2 cellular contexts compared by ENCODE assay signal in the genomic region with DNA sequence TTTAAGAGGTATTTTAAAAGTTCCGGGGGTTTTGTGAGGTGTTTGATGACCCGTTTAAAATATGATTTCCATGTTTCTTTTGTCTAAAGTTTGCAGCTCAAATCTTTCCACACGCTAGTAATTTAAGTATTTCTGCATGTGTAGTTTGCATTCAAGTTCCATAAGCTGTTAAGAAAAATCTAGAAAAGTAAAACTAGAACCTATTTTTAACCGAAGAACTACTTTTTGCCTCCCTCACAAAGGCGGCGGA.
TF ChIP-seq lines count a peak whose summit lies in the region.

No MANE protein-coding gene starts in this region.

TF ChIP-seq in GM12878, 131 proteins besides CTCF, POLR2A, EP300 and RAD21 (continues in another document):
- TF ChIP-seq, protein P1, sequence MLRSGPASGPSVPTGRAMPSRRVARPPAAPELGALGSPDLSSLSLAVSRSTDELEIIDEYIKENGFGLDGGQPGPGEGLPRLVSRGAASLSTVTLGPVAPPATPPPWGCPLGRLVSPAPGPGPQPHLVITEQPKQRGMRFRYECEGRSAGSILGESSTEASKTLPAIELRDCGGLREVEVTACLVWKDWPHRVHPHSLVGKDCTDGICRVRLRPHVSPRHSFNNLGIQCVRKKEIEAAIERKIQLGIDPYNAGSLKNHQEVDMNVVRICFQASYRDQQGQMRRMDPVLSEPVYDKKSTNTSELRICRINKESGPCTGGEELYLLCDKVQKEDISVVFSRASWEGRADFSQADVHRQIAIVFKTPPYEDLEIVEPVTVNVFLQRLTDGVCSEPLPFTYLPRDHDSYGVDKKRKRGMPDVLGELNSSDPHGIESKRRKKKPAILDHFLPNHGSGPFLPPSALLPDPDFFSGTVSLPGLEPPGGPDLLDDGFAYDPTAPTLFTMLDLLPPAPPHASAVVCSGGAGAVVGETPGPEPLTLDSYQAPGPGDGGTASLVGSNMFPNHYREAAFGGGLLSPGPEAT (IDR thresholded peaks at IDR 0.05; ENCODE audit: low read depth): 0 out of 2 replicates have a peak, but pooled peaks have one; percentile 53
- TF ChIP-seq SP1 (IDR thresholded peaks at IDR 0.05; ENCODE audit: low read depth, low read length) (no peak), IKZF1 (conservative IDR thresholded peaks at IDR 0.05) (peak; percentile 77), HDAC6 (IDR thresholded peaks at IDR 0.05; ENCODE audit: unreplicated experiment) (no peak), ZZZ3 (IDR thresholded peaks at IDR 0.05; ENCODE audit: control insufficient read depth, insufficient read length, low read depth) (no peak), ESRRA (IDR thresholded peaks at IDR 0.05; ENCODE audit: low read length) (no peak), CHD4 (IDR thresholded peaks at IDR 0.05) (no peak), RAD51 (IDR thresholded peaks at IDR 0.05) (no peak), NFXL1 (IDR thresholded peaks at IDR 0.05; ENCODE audit: borderline replicate concordance) (no peak), RCOR1 (conservative IDR thresholded peaks at IDR 0.05; ENCODE audit: low read depth, low read length) (no peak), ASH2L (IDR thresholded peaks at IDR 0.05; ENCODE audit: borderline replicate concordance, low read depth) (no peak), MEF2B (IDR thresholded peaks at IDR 0.05; ENCODE audit: partially characterized antibody, poor library complexity, severe bottlenecking) (peak; percentile 92), ZSCAN29 (IDR thresholded peaks at IDR 0.05) (no peak), BMI1 (IDR thresholded peaks at IDR 0.05; ENCODE audit: borderline replicate concordance) (no peak), SMARCA5 (IDR thresholded peaks at IDR 0.05) (no peak), FOXK2 (IDR thresholded peaks at IDR 0.05) (no peak), PAX8 (IDR thresholded peaks at IDR 0.05) (peak; percentile 89; the same call in 1 of the 2 replicates), POU2F2 (IDR thresholded peaks at IDR 0.05; ENCODE audit: borderline replicate concordance, low read depth, low read length) (no peak), SUPT20H (IDR thresholded peaks at IDR 0.05; ENCODE audit: borderline replicate concordance, control insufficient read depth, low read depth, low read length) (no peak), ZNF217 (IDR thresholded peaks at IDR 0.05) (no peak), TCF7 (IDR thresholded peaks at IDR 0.05; ENCODE audit: borderline replicate concordance) (no peak), KLF5 (IDR thresholded peaks at IDR 0.05; ENCODE audit: partially characterized antibody) (no peak), SMAD5 (IDR thresholded peaks at IDR 0.05; ENCODE audit: low read depth) (no peak)
- TF ChIP-seq, protein P2, sequence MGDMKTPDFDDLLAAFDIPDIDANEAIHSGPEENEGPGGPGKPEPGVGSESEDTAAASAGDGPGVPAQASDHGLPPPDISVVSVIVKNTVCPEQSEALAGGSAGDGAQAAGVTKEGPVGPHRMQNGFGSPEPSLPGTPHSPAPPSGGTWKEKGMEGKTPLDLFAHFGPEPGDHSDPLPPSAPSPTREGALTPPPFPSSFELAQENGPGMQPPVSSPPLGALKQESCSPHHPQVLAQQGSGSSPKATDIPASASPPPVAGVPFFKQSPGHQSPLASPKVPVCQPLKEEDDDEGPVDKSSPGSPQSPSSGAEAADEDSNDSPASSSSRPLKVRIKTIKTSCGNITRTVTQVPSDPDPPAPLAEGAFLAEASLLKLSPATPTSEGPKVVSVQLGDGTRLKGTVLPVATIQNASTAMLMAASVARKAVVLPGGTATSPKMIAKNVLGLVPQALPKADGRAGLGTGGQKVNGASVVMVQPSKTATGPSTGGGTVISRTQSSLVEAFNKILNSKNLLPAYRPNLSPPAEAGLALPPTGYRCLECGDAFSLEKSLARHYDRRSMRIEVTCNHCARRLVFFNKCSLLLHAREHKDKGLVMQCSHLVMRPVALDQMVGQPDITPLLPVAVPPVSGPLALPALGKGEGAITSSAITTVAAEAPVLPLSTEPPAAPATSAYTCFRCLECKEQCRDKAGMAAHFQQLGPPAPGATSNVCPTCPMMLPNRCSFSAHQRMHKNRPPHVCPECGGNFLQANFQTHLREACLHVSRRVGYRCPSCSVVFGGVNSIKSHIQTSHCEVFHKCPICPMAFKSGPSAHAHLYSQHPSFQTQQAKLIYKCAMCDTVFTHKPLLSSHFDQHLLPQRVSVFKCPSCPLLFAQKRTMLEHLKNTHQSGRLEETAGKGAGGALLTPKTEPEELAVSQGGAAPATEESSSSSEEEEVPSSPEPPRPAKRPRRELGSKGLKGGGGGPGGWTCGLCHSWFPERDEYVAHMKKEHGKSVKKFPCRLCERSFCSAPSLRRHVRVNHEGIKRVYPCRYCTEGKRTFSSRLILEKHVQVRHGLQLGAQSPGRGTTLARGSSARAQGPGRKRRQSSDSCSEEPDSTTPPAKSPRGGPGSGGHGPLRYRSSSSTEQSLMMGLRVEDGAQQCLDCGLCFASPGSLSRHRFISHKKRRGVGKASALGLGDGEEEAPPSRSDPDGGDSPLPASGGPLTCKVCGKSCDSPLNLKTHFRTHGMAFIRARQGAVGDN (IDR thresholded peaks at IDR 0.05): no peak
- TF ChIP-seq, protein P3, sequence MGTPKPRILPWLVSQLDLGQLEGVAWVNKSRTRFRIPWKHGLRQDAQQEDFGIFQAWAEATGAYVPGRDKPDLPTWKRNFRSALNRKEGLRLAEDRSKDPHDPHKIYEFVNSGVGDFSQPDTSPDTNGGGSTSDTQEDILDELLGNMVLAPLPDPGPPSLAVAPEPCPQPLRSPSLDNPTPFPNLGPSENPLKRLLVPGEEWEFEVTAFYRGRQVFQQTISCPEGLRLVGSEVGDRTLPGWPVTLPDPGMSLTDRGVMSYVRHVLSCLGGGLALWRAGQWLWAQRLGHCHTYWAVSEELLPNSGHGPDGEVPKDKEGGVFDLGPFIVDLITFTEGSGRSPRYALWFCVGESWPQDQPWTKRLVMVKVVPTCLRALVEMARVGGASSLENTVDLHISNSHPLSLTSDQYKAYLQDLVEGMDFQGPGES (IDR thresholded peaks at IDR 0.05): no peak

TF ChIP-seq in HepG2, 621 proteins besides CTCF, POLR2A, EP300 and RAD21 (continues in another document):
- TF ChIP-seq BHLHE40 (IDR thresholded peaks at IDR 0.05; ENCODE audit: low read length) (no peak), ZNF337 (CRISPR knock-in tag; IDR thresholded peaks at IDR 0.05; ENCODE audit: borderline replicate concordance, low read depth) (no peak), ZNF354B (CRISPR knock-in tag; IDR thresholded peaks at IDR 0.05) (no peak), RARG (CRISPR knock-in tag; IDR thresholded peaks at IDR 0.05; ENCODE audit: low read depth) (no peak), NR2F6 (IDR thresholded peaks at IDR 0.05) (peak; percentile 38), NR2F6 (CRISPR knock-in tag; IDR thresholded peaks at IDR 0.05) (no peak), ZNF547 (CRISPR knock-in tag; IDR thresholded peaks at IDR 0.05) (no peak), ZNF776 (CRISPR knock-in tag; IDR thresholded peaks at IDR 0.05) (no peak), ZFP90 (CRISPR knock-in tag; IDR thresholded peaks at IDR 0.05; ENCODE audit: borderline replicate concordance) (peak; percentile 46; the same call in 1 of the 2 replicates), ARNT2 (CRISPR knock-in tag; IDR thresholded peaks at IDR 0.05; ENCODE audit: low read depth) (no peak), MLLT10 (CRISPR knock-in tag; IDR thresholded peaks at IDR 0.05) (no peak), ISL2 (CRISPR knock-in tag; IDR thresholded peaks at IDR 0.05) (no peak), ZNF326 (CRISPR knock-in tag; IDR thresholded peaks at IDR 0.05; ENCODE audit: borderline replicate concordance) (no peak), POLR2G (IDR thresholded peaks at IDR 0.05; ENCODE audit: low read depth, low read length) (no peak), PITX1 (CRISPR knock-in tag; IDR thresholded peaks at IDR 0.05) (no peak), ZNF749 (CRISPR knock-in tag; IDR thresholded peaks at IDR 0.05; ENCODE audit: borderline replicate concordance) (peak; percentile 59; the same call in 1 of the 2 replicates), TAF1 (CRISPR knock-in tag; IDR thresholded peaks at IDR 0.05) (no peak), HES4 (CRISPR knock-in tag; IDR thresholded peaks at IDR 0.05; ENCODE audit: borderline replicate concordance) (no peak), ZNF780A (CRISPR knock-in tag; IDR thresholded peaks at IDR 0.05) (no peak), YEATS2 (CRISPR knock-in tag; IDR thresholded peaks at IDR 0.05; ENCODE audit: borderline replicate concordance) (no peak), ZNF558 (CRISPR knock-in tag; IDR thresholded peaks at IDR 0.05; ENCODE audit: borderline replicate concordance) (no peak)
- TF ChIP-seq, protein P4, sequence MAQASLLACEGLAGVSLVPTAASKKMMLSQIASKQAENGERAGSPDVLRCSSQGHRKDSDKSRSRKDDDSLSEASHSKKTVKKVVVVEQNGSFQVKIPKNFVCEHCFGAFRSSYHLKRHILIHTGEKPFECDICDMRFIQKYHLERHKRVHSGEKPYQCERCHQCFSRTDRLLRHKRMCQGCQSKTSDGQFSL (CRISPR knock-in tag; IDR thresholded peaks at IDR 0.05): peak; percentile 22
- TF ChIP-seq, protein P5, sequence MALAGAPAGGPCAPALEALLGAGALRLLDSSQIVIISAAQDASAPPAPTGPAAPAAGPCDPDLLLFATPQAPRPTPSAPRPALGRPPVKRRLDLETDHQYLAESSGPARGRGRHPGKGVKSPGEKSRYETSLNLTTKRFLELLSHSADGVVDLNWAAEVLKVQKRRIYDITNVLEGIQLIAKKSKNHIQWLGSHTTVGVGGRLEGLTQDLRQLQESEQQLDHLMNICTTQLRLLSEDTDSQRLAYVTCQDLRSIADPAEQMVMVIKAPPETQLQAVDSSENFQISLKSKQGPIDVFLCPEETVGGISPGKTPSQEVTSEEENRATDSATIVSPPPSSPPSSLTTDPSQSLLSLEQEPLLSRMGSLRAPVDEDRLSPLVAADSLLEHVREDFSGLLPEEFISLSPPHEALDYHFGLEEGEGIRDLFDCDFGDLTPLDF (CRISPR knock-in tag; IDR thresholded peaks at IDR 0.05): peak; percentile 58; the same call in 1 of the 2 replicates
- TF ChIP-seq, protein P6, sequence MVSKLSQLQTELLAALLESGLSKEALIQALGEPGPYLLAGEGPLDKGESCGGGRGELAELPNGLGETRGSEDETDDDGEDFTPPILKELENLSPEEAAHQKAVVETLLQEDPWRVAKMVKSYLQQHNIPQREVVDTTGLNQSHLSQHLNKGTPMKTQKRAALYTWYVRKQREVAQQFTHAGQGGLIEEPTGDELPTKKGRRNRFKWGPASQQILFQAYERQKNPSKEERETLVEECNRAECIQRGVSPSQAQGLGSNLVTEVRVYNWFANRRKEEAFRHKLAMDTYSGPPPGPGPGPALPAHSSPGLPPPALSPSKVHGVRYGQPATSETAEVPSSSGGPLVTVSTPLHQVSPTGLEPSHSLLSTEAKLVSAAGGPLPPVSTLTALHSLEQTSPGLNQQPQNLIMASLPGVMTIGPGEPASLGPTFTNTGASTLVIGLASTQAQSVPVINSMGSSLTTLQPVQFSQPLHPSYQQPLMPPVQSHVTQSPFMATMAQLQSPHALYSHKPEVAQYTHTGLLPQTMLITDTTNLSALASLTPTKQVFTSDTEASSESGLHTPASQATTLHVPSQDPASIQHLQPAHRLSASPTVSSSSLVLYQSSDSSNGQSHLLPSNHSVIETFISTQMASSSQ (IDR thresholded peaks at IDR 0.05; ENCODE audit: low read depth): no peak
- TF ChIP-seq, protein P6 (CRISPR knock-in tag; IDR thresholded peaks at IDR 0.05; ENCODE audit: borderline replicate concordance): no peak
- TF ChIP-seq, protein P7, sequence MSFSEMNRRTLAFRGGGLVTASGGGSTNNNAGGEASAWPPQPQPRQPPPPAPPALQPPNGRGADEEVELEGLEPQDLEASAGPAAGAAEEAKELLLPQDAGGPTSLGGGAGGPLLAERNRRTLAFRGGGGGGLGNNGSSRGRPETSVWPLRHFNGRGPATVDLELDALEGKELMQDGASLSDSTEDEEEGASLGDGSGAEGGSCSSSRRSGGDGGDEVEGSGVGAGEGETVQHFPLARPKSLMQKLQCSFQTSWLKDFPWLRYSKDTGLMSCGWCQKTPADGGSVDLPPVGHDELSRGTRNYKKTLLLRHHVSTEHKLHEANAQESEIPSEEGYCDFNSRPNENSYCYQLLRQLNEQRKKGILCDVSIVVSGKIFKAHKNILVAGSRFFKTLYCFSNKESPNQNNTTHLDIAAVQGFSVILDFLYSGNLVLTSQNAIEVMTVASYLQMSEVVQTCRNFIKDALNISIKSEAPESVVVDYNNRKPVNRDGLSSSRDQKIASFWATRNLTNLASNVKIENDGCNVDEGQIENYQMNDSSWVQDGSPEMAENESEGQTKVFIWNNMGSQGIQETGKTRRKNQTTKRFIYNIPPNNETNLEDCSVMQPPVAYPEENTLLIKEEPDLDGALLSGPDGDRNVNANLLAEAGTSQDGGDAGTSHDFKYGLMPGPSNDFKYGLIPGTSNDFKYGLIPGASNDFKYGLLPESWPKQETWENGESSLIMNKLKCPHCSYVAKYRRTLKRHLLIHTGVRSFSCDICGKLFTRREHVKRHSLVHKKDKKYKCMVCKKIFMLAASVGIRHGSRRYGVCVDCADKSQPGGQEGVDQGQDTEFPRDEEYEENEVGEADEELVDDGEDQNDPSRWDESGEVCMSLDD (CRISPR knock-in tag; IDR thresholded peaks at IDR 0.05; ENCODE audit: borderline replicate concordance): peak; percentile 57; the same call in 1 of the 2 replicates
- TF ChIP-seq, protein P8, sequence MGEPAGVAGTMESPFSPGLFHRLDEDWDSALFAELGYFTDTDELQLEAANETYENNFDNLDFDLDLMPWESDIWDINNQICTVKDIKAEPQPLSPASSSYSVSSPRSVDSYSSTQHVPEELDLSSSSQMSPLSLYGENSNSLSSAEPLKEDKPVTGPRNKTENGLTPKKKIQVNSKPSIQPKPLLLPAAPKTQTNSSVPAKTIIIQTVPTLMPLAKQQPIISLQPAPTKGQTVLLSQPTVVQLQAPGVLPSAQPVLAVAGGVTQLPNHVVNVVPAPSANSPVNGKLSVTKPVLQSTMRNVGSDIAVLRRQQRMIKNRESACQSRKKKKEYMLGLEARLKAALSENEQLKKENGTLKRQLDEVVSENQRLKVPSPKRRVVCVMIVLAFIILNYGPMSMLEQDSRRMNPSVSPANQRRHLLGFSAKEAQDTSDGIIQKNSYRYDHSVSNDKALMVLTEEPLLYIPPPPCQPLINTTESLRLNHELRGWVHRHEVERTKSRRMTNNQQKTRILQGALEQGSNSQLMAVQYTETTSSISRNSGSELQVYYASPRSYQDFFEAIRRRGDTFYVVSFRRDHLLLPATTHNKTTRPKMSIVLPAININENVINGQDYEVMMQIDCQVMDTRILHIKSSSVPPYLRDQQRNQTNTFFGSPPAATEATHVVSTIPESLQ (CRISPR knock-in tag; conservative IDR thresholded peaks at IDR 0.05): no peak
